23 cellular contexts compared by ENCODE assay signal in the genomic region with DNA sequence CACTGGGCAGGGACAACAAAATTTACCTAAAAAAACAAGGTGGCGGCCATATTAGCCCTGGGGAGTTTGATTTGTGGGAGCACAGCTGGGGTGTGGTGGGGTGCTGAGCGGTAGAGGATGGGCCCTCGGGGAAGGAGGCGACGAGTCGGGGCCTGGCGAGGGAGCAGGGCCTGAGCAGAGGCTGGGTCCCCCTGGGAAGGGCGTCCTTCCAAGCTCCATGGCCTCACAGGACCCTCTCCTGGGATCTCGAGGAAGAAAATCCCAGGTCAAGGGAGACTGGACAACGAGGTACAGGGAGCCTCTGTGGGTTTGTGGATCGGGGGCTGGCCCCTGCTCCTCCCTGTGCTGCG.
A peak's percentile ranks its signal among the peaks of the same experiment; 100 is the strongest.
DNase-seq lines count a peak whose midpoint lies in the region; ATAC-seq and TF ChIP-seq lines count a peak whose summit lies in the region.
"Had no signal": no experiment of that assay in that cellular context is flagged by ENCODE, and none has a peak within 500 bp of the region (broad histone marks: within the 10 kb centered on the region; RNA-seq: fewer than 3 reads in every experiment).

No MANE protein-coding gene starts in this region.

- H3K27me3 ChIP-seq in stomach = peaks cover 0 to 27% (median 7%) of the 10 kb centered on the region in 3 donors
- peaks cover 23% of the 10 kb centered on the region for H3K27me3 ChIP-seq in upper lobe of right lung
- H3K27me3 ChIP-seq: SJCRH30 had no signal

- no peak for TF ChIP-seq POLR2A in stomach (IDR thresholded peaks at IDR 0.05)

- H3K4me1 ChIP-seq in stomach (no peaks in the 10 kb centered on the region), upper lobe of right lung (no peaks in the 10 kb centered on the region)
- H3K4me1 ChIP-seq: SJCRH30 had no signal

- H3K9me3 Mint-ChIP-seq in chondrocyte (ENCODE audit: low read depth) (no peaks in the 10 kb centered on the region), nephron progenitor cell (no peaks in the 10 kb centered on the region)

- 79 to 86% (median 82%) methylated on average over 12 of the region's 12 CpGs for WGBS in stomach, 5 donors

- H3K36me3 ChIP-seq in stomach = no peaks in the 10 kb centered on the region
- H3K36me3 ChIP-seq in upper lobe of right lung = no peaks in the 10 kb centered on the region
- H3K36me3 ChIP-seq: SJCRH30 had no signal

- H3K4me1 Mint-ChIP-seq in chondrocyte (ENCODE audit: low read depth) (peaks cover 6% of the 10 kb centered on the region), nephron progenitor cell (peaks cover 33% of the 10 kb centered on the region)

- H3K27me3 Mint-ChIP-seq in chondrocyte (ENCODE audit: low read depth) = peaks cover 2% of the 10 kb centered on the region
- H3K27me3 Mint-ChIP-seq in nephron progenitor cell (ENCODE audit: low read depth, poor library complexity) = peaks cover 10% of the 10 kb centered on the region

- no peak overlapping the region for H3K4me3 Mint-ChIP-seq in chondrocyte (ENCODE audit: unreplicated experiment)
- no peak overlapping the region for H3K4me3 Mint-ChIP-seq in nephron progenitor cell

- no peak for TF ChIP-seq EP300 in stomach (IDR thresholded peaks at IDR 0.05)

- no peak for TF ChIP-seq CTCF in chondrocyte (IDR thresholded peaks at IDR 0.05)
- TF ChIP-seq CTCF in nephron progenitor cell (IDR thresholded peaks at IDR 0.05) = no peak
- TF ChIP-seq CTCF in stomach (IDR thresholded peaks at IDR 0.05) = no peak
- TF ChIP-seq CTCF in upper lobe of right lung (IDR thresholded peaks at IDR 0.05) = no peak

- H3K36me3 Mint-ChIP-seq in chondrocyte (ENCODE audit: low read depth) = no peaks in the 10 kb centered on the region
- no peaks in the 10 kb centered on the region for H3K36me3 Mint-ChIP-seq in nephron progenitor cell (ENCODE audit: low read depth)

- H3K4me3 ChIP-seq in stomach (no peak overlapping the region), upper lobe of right lung (no peak overlapping the region)
- H3K4me3 ChIP-seq: GM23248, SJCRH30 had no signal

- intact Hi-C loops in stomach (cut with DNase I; ENCODE audit: low total_unique reads) = no loop called here
- intact Hi-C loops in upper lobe of right lung (cut with DNase I) = no loop called here

- ATAC-seq in upper lobe of right lung = no peak
- no peak for ATAC-seq in HG03280 (IDR thresholded peaks at IDR 0.05; ENCODE audit: unreplicated experiment)
- ATAC-seq: Panc1 had no signal

- H3K9me3 ChIP-seq in stomach (no peaks in the 10 kb centered on the region), upper lobe of right lung (no peaks in the 10 kb centered on the region)
- H3K9me3 ChIP-seq: SJCRH30 had no signal

- H3K27ac ChIP-seq in stomach (no peak overlapping the region), upper lobe of right lung (no peak overlapping the region)
- H3K27ac ChIP-seq: C4-2B, GM23248, SJCRH30 had no signal

- H3K27ac Mint-ChIP-seq in chondrocyte (ENCODE audit: unreplicated experiment) (no peak overlapping the region), nephron progenitor cell (peak overlapping the region; percentile 47)

- DNase-seq in activated CD8-positive, alpha-beta memory T cell treated with anti-CD3 and anti-CD28 coated beads for 24 hours = peak; percentile 21
- DNase-seq in activated CD8-positive, alpha-beta memory T cell treated with anti-CD3 and anti-CD28 coated beads, Interleukin-2, amount 50 U/mL, for 48 hours = no peak
- DNase-seq in chondrocyte (ENCODE audit: low spot score) (peak; percentile 76), nephron progenitor cell (no peak), stomach (peak; percentile 19), upper lobe of right lung (no peak), AG08395 (ENCODE audit: low spot score) (no peak)
- DNase-seq: EL; GF-D8; GM23248; HCEC 1CT; KBM-7; NCI-H1092 treated with DMSO at 0.1 percent for 48 hours; NCI-H1436 treated with DMSO at 0.1 percent for 48 hours; NCI-H1930; NCI-H2227 treated with DMSO at 0.1 percent for 48 hours; NCI-H510A treated with DMSO at 0.1 percent for 48 hours; NCI-H748 treated with DMSO at 0.1 percent for 48 hours; NK-92 treated with Interleukin-12 subunit alpha and Interleukin-12 subunit beta, amount 100 ng/mL, for 24 hours; SJCRH30 had no signal

Comparison
In these comparisons a context has a peak if more than half of its experiments do, and no peak if none do; other contexts are left out.
1. DNase-seq: peak in activated CD8-positive, alpha-beta memory T cell treated with anti-CD3 and anti-CD28 coated beads for 24 hours (single experiment), chondrocyte (single experiment) and stomach (single experiment); none in activated CD8-positive, alpha-beta memory T cell treated with anti-CD3 and anti-CD28 coated beads, Interleukin-2, amount 50 U/mL, for 48 hours (single experiment), nephron progenitor cell (single experiment), upper lobe of right lung (single experiment) and AG08395 (single experiment).